25 cellular contexts compared by ENCODE assay signal in genomic region chr9:78691531-78691930, GRCh38.
"Had no signal": no experiment of that assay in that cellular context is flagged by ENCODE, and none has a peak within 500 bp of the region (broad histone marks: within the 10 kb centered on the region; RNA-seq: fewer than 3 reads in every experiment).

No MANE protein-coding gene starts in this region.

- DNase-seq: activated CD4-positive, alpha-beta memory T cell treated with anti-CD3 and anti-CD28 coated beads, Interleukin-2, amount 10 ng/mL, durations not matched to agents 7 days and 5 days; activated CD4-positive, alpha-beta T cell treated with anti-CD3 and anti-CD28 coated beads for 36 hours; activated CD4-positive, alpha-beta T cell treated with anti-CD3 and anti-CD28 coated beads, Interleukin-2, amount 50 U/mL, for 1 hour; activated gamma-delta T cell treated with Interleukin-2 at 50 U/mL for 16 hours; activated naive CD4-positive, alpha-beta T cell treated with anti-CD3 and anti-CD28 coated beads, Interleukin-2, amount 10 ng/mL, durations not matched to agents 7 days and 5 days; activated naive CD8-positive, alpha-beta T cell treated with anti-CD3 and anti-CD28 coated beads for 36 hours; activated T-cell treated with anti-CD3 and anti-CD28 coated beads for 4 hours; activated T-cell treated with anti-CD3 and anti-CD28 coated beads, Interleukin-2, amount 50 U/mL, for 72 hours; cerebellar nuclear complex; Karpas-422; NCI-H1048; NCI-H146; NCI-H187 treated with DMSO at 0.1 percent for 48 hours; NCI-H2081 treated with DMSO at 0.1 percent for 48 hours; NCI-H2171; NCI-H2227 treated with DMSO at 0.1 percent for 48 hours; NCI-H446 treated with DMSO at 0.1 percent for 48 hours; NCI-H524 treated with DMSO at 0.1 percent for 48 hours; NCI-H748 treated with DMSO at 0.1 percent for 48 hours; RPMI8226; T-helper 1 cell had no signal

- ATAC-seq: activated CD4-positive, alpha-beta T cell treated with anti-CD3 and anti-CD28 coated beads for 36 hours; activated T-cell treated with anti-CD3 and anti-CD28 coated beads, Interleukin-2, amount 50 U/mL, for 72 hours; Right ventricle myocardium inferior had no signal

- H3K27ac Mint-ChIP-seq: activated CD4-positive, alpha-beta memory T cell treated with anti-CD3 and anti-CD28 coated beads, Interleukin-2, amount 10 ng/mL, durations not matched to agents 7 days and 5 days; activated CD4-positive, alpha-beta T cell treated with anti-CD3 and anti-CD28 coated beads for 36 hours; activated naive CD4-positive, alpha-beta T cell treated with anti-CD3 and anti-CD28 coated beads, Interleukin-2, amount 10 ng/mL, durations not matched to agents 7 days and 5 days; activated naive CD8-positive, alpha-beta T cell treated with anti-CD3 and anti-CD28 coated beads for 36 hours; activated T-cell treated with anti-CD3 and anti-CD28 coated beads, Interleukin-2, amount 50 U/mL, for 72 hours; activated T-helper 2 cell treated with anti-CD3 and anti-CD28 coated beads, Interferon-gamma antibody, Interleukin-2, Interleukin-4, amounts not matched to agents 10 μg/mL and 5 μg/mL and 100 μg/mL, durations not matched to agents 14 hours and 24 hours and 36 hours had no signal

- H3K4me3 Mint-ChIP-seq: activated CD4-positive, alpha-beta memory T cell treated with anti-CD3 and anti-CD28 coated beads, Interleukin-2, amount 10 ng/mL, durations not matched to agents 7 days and 5 days; activated CD4-positive, alpha-beta T cell treated with anti-CD3 and anti-CD28 coated beads for 36 hours; activated naive CD4-positive, alpha-beta T cell treated with anti-CD3 and anti-CD28 coated beads, Interleukin-2, amount 10 ng/mL, durations not matched to agents 7 days and 5 days; activated naive CD8-positive, alpha-beta T cell treated with anti-CD3 and anti-CD28 coated beads for 36 hours; activated T-cell treated with anti-CD3 and anti-CD28 coated beads, Interleukin-2, amount 50 U/mL, for 72 hours had no signal

- H3K9me3 Mint-ChIP-seq: activated CD4-positive, alpha-beta memory T cell treated with anti-CD3 and anti-CD28 coated beads, Interleukin-2, amount 10 ng/mL, durations not matched to agents 7 days and 5 days; activated naive CD4-positive, alpha-beta T cell treated with anti-CD3 and anti-CD28 coated beads, Interleukin-2, amount 10 ng/mL, durations not matched to agents 7 days and 5 days; activated T-helper 2 cell treated with anti-CD3 and anti-CD28 coated beads, Interferon-gamma antibody, Interleukin-2, Interleukin-4, amounts not matched to agents 10 μg/mL and 5 μg/mL and 100 μg/mL, durations not matched to agents 14 hours and 24 hours and 36 hours had no signal

- H3K36me3 Mint-ChIP-seq: activated naive CD4-positive, alpha-beta T cell treated with anti-CD3 and anti-CD28 coated beads, Interleukin-2, amount 10 ng/mL, durations not matched to agents 7 days and 5 days; activated naive CD8-positive, alpha-beta T cell treated with anti-CD3 and anti-CD28 coated beads for 36 hours had no signal

- H3K4me3 ChIP-seq: SK-N-MC had no signal

- H3K27me3 Mint-ChIP-seq: activated CD4-positive, alpha-beta memory T cell treated with anti-CD3 and anti-CD28 coated beads, Interleukin-2, amount 10 ng/mL, durations not matched to agents 7 days and 5 days; activated naive CD4-positive, alpha-beta T cell treated with anti-CD3 and anti-CD28 coated beads, Interleukin-2, amount 10 ng/mL, durations not matched to agents 7 days and 5 days had no signal

- H3K4me1 Mint-ChIP-seq: activated CD4-positive, alpha-beta memory T cell treated with anti-CD3 and anti-CD28 coated beads, Interleukin-2, amount 10 ng/mL, durations not matched to agents 7 days and 5 days; activated CD4-positive, alpha-beta T cell treated with anti-CD3 and anti-CD28 coated beads for 36 hours; activated naive CD4-positive, alpha-beta T cell treated with anti-CD3 and anti-CD28 coated beads, Interleukin-2, amount 10 ng/mL, durations not matched to agents 7 days and 5 days; activated naive CD8-positive, alpha-beta T cell treated with anti-CD3 and anti-CD28 coated beads for 36 hours had no signal

- H3K27ac ChIP-seq: SK-N-MC, VCaP had no signal
